Comparison of ENCODE assay signal across 1 cellular context in genomic region chr12:131850856-131851559, GRCh38.
TF ChIP-seq lines count a peak whose summit lies in the region.

No MANE protein-coding gene starts in this region.

TF ChIP-seq in HepG2, 621 proteins besides CTCF, POLR2A, EP300 and RAD21 (continued from another document and continues in another):
- TF ChIP-seq UBTF (CRISPR knock-in tag; IDR thresholded peaks at IDR 0.05): peak; percentile 40; the same call in 1 of the 2 replicates
- no peak for TF ChIP-seq AHDC1 (CRISPR knock-in tag; IDR thresholded peaks at IDR 0.05; ENCODE audit: borderline replicate concordance)
- no peak for TF ChIP-seq SUZ12 (IDR thresholded peaks at IDR 0.05; ENCODE audit: low read depth, low read length)
- TF ChIP-seq ZNF512 (CRISPR knock-in tag; IDR thresholded peaks at IDR 0.05): no peak
- no peak for TF ChIP-seq ZSCAN29 (CRISPR knock-in tag; conservative IDR thresholded peaks at IDR 0.05)
- TF ChIP-seq ZNF674 (CRISPR knock-in tag; IDR thresholded peaks at IDR 0.05; ENCODE audit: low read depth): no peak
- TF ChIP-seq ZNF326 (CRISPR knock-in tag; IDR thresholded peaks at IDR 0.05; ENCODE audit: borderline replicate concordance): no peak
- TF ChIP-seq NONO (IDR thresholded peaks at IDR 0.05): no peak
- 0 out of 2 replicates have a peak, but pooled peaks have one; percentile 22 for TF ChIP-seq NONO (CRISPR knock-in tag; conservative IDR thresholded peaks at IDR 0.05)
- no peak for TF ChIP-seq TERF1 (CRISPR knock-in tag; IDR thresholded peaks at IDR 0.05)
- no peak for TF ChIP-seq ZNF597 (CRISPR knock-in tag; IDR thresholded peaks at IDR 0.05)
- TF ChIP-seq HNRNPUL1 (IDR thresholded peaks at IDR 0.05; ENCODE audit: low read depth, low read length): no peak
- TF ChIP-seq AGO2 (optimal IDR thresholded peaks at IDR 0.05; ENCODE audit: low read depth, low read length): no peak
- TF ChIP-seq MEIS2 (CRISPR knock-in tag; IDR thresholded peaks at IDR 0.05): no peak
- TF ChIP-seq ZNF138 (CRISPR knock-in tag; IDR thresholded peaks at IDR 0.05; ENCODE audit: low read depth): no peak
- no peak for TF ChIP-seq MATR3 (CRISPR knock-in tag; IDR thresholded peaks at IDR 0.05)
- TF ChIP-seq AKNA (CRISPR knock-in tag; IDR thresholded peaks at IDR 0.05; ENCODE audit: borderline replicate concordance): no peak
- no peak for TF ChIP-seq ZNF784 (CRISPR knock-in tag; IDR thresholded peaks at IDR 0.05; ENCODE audit: borderline replicate concordance)
- TF ChIP-seq LCORL (IDR thresholded peaks at IDR 0.05): no peak
- TF ChIP-seq LCORL (CRISPR knock-in tag; IDR thresholded peaks at IDR 0.05): 0 out of 2 replicates have a peak, but pooled peaks have one; percentile 29
- no peak for TF ChIP-seq RFX5 (IDR thresholded peaks at IDR 0.05; ENCODE audit: low read depth, low read length)
- TF ChIP-seq DMAP1 (CRISPR knock-in tag; IDR thresholded peaks at IDR 0.05): no peak
- no peak for TF ChIP-seq ZNF275 (CRISPR knock-in tag; IDR thresholded peaks at IDR 0.05; ENCODE audit: borderline replicate concordance)
- TF ChIP-seq ZNF652 (CRISPR knock-in tag; IDR thresholded peaks at IDR 0.05; ENCODE audit: borderline replicate concordance, low read depth): no peak
- TF ChIP-seq ADNP (CRISPR knock-in tag; IDR thresholded peaks at IDR 0.05): no peak
- TF ChIP-seq TRAFD1 (CRISPR knock-in tag; IDR thresholded peaks at IDR 0.05; ENCODE audit: borderline replicate concordance): no peak
- TF ChIP-seq ZNF124 (CRISPR knock-in tag; IDR thresholded peaks at IDR 0.05): no peak
- no peak for TF ChIP-seq RAD51 (IDR thresholded peaks at IDR 0.05; ENCODE audit: borderline replicate concordance)
- TF ChIP-seq ZFAT (CRISPR knock-in tag; conservative IDR thresholded peaks at IDR 0.05): no peak
- no peak for TF ChIP-seq DMTF1 (CRISPR knock-in tag; IDR thresholded peaks at IDR 0.05)
- TF ChIP-seq U2AF2 (IDR thresholded peaks at IDR 0.05; ENCODE audit: low read depth, low read length): no peak
- no peak for TF ChIP-seq ZNF589 (CRISPR knock-in tag; conservative IDR thresholded peaks at IDR 0.05)
